Comparison of ENCODE assay signal across 10 cellular contexts in genomic region chr2:64731306-64731654, GRCh38.
A peak's percentile ranks its signal among the peaks of the same experiment; 100 is the strongest.
DNase-seq lines count a peak whose midpoint lies in the region; ATAC-seq and TF ChIP-seq lines count a peak whose summit lies in the region.
"Had no signal": no experiment of that assay in that cellular context is flagged by ENCODE, and none has a peak within 500 bp of the region (broad histone marks: within the 10 kb centered on the region; RNA-seq: fewer than 3 reads in every experiment).

No MANE protein-coding gene starts in this region.

- intact Hi-C loops in dendritic cell treated with granulocyte-macrophage colony-stimulating factor and Interleukin-4, amounts not matched to agents 40 ng/mL and 50 ng/mL, for 4 days (cut with micrococcal nuclease): loop anchor here (2.0 to 5.0 kb wide), 2 partner anchors 20 to 79 kb away; partner anchors contain the start of gene SERTAD2

- H3K4me3 Mint-ChIP-seq in dendritic cell treated with granulocyte-macrophage colony-stimulating factor and Interleukin-4, amounts not matched to agents 40 ng/mL and 50 ng/mL, for 4 days: peak overlapping the region; percentile 63
- H3K4me3 Mint-ChIP-seq in neural crest cell: peak overlapping the region; percentile 32

- H3K36me3 Mint-ChIP-seq in dendritic cell treated with granulocyte-macrophage colony-stimulating factor and Interleukin-4, amounts not matched to agents 40 ng/mL and 50 ng/mL, for 4 days (ENCODE audit: low read depth): peaks cover 14% of the 10 kb centered on the region
- H3K36me3 Mint-ChIP-seq in neural crest cell (ENCODE audit: low read depth): no peaks in the 10 kb centered on the region

- no peaks in the 10 kb centered on the region for H3K9me3 Mint-ChIP-seq in dendritic cell treated with granulocyte-macrophage colony-stimulating factor and Interleukin-4, amounts not matched to agents 40 ng/mL and 50 ng/mL, for 4 days
- H3K9me3 Mint-ChIP-seq in neural crest cell: no peaks in the 10 kb centered on the region

- H3K4me1 Mint-ChIP-seq in dendritic cell treated with granulocyte-macrophage colony-stimulating factor and Interleukin-4, amounts not matched to agents 40 ng/mL and 50 ng/mL, for 4 days (ENCODE audit: low read depth): peaks cover 46% of the 10 kb centered on the region
- H3K4me1 Mint-ChIP-seq in neural crest cell: peaks cover 62% of the 10 kb centered on the region

- H3K27me3 Mint-ChIP-seq in dendritic cell treated with granulocyte-macrophage colony-stimulating factor and Interleukin-4, amounts not matched to agents 40 ng/mL and 50 ng/mL, for 4 days: no peaks in the 10 kb centered on the region
- no peaks in the 10 kb centered on the region for H3K27me3 Mint-ChIP-seq in neural crest cell (ENCODE audit: low read depth)

- no peak for TF ChIP-seq CTCF in AG10803 (conservative IDR thresholded peaks at IDR 0.05; ENCODE audit: low read length)
- TF ChIP-seq CTCF in LNCaP clone FGC (IDR thresholded peaks at IDR 0.05; ENCODE audit: control insufficient read depth, extremely low read depth, insufficient read depth): no peak
- no peak for TF ChIP-seq CTCF in neural crest cell (conservative IDR thresholded peaks at IDR 0.05)

- peak overlapping the region; percentile 95 for H3K27ac Mint-ChIP-seq in dendritic cell treated with granulocyte-macrophage colony-stimulating factor and Interleukin-4, amounts not matched to agents 40 ng/mL and 50 ng/mL, for 4 days
- no peak overlapping the region for H3K27ac Mint-ChIP-seq in neural crest cell (ENCODE audit: unreplicated experiment)

- DNase-seq in AG10803 (ENCODE audit: low read depth): no peak
- no peak for DNase-seq in LNCaP clone FGC (ENCODE audit: low read depth)
- no peak for DNase-seq in neural crest cell (ENCODE audit: low read depth, low spot score)
- DNase-seq in NCI-H1417 (lab: John Stamatoyannopoulos, UW): no peak
- no peak for DNase-seq in SW 1271 (lab: John Stamatoyannopoulos, UW)
- no peak for DNase-seq in NCI-H1048 (lab: John Stamatoyannopoulos, UW)
- DNase-seq: islet precursor cell had no signal

- H3K4me3 ChIP-seq in AG10803 (ENCODE audit: low read length) (peak overlapping the region; percentile 60), LNCaP clone FGC (ENCODE audit: low read depth, low read length) (peak overlapping the region; percentile 39; the same call in 1 of the 2 replicates)
- H3K4me3 ChIP-seq: cardiac muscle cell had no signal

- ATAC-seq in HG03097 (IDR thresholded peaks at IDR 0.05; ENCODE audit: low FRiP score, unreplicated experiment): no peak
